In genomic region chr19:6706633-6706958, GRCh38 we compare ENCODE assay signal across 23 cellular contexts. TPM values are rescaled to one million over a fixed set of nuclear protein-coding genes. Genes with fewer than 3 reads are reported as not detected.
"Had no signal": no experiment of that assay in that cellular context is flagged by ENCODE, and none has a peak within 500 bp of the region (broad histone marks: within the 10 kb centered on the region; RNA-seq: fewer than 3 reads in every experiment).

No MANE protein-coding gene starts in this region.

- H3K27ac ChIP-seq: breast epithelium had no signal

- H3K4me3 ChIP-seq: breast epithelium had no signal

- ATAC-seq: activated naive CD4-positive, alpha-beta T cell treated with anti-CD3 and anti-CD28 coated beads, Interleukin-2, amount 50 U/mL, for 72 hours; activated T-cell treated with anti-CD3 and anti-CD28 coated beads, Interleukin-2, amount 50 U/mL, for 4 hours; T-helper 17 cell; WTC11 had no signal

- H3K4me1 ChIP-seq: breast epithelium had no signal

- H3K4me3 Mint-ChIP-seq: activated T-cell treated with anti-CD3 and anti-CD28 coated beads, Interleukin-2, amount 50 U/mL, for 4 hours; T-helper 17 cell; WTC11 had no signal

- H3K36me3 Mint-ChIP-seq: activated naive CD4-positive, alpha-beta T cell treated with anti-CD3 and anti-CD28 coated beads, Interleukin-2, amount 50 U/mL, for 72 hours; WTC11 had no signal

- H3K9me3 Mint-ChIP-seq: activated naive CD4-positive, alpha-beta T cell treated with anti-CD3 and anti-CD28 coated beads, Interleukin-2, amount 50 U/mL, for 72 hours; activated T-cell treated with anti-CD3 and anti-CD28 coated beads, Interleukin-2, amount 50 U/mL, for 4 hours; WTC11 had no signal

- H3K9me3 ChIP-seq: breast epithelium had no signal

- H3K36me3 ChIP-seq: breast epithelium had no signal

- H3K27ac Mint-ChIP-seq: activated naive CD4-positive, alpha-beta T cell treated with anti-CD3 and anti-CD28 coated beads, Interleukin-2, amount 50 U/mL, for 72 hours; WTC11 had no signal

- DNase-seq: activated CD4-positive, alpha-beta T cell treated with anti-CD3 and anti-CD28 coated beads for 48 hours; activated CD4-positive, alpha-beta T cell treated with anti-CD3 and anti-CD28 coated beads, Interleukin-2, amount 50 U/mL, for 4 hours; activated CD4-positive, CD25-positive, alpha-beta regulatory T cell treated with anti-CD3 and anti-CD28 coated beads, Interleukin-2, amount 50 U/mL, for 72 hours; activated CD8-positive, alpha-beta memory T cell treated with anti-CD3 and anti-CD28 coated beads for 24 hours; activated effector memory CD4-positive, alpha-beta T cell treated with anti-CD3 and anti-CD28 coated beads, Interleukin-2, amount 50 U/mL, for 16 hours; activated naive CD4-positive, alpha-beta T cell treated with Interleukin-2 at 50 U/mL for 16 hours; activated T-cell treated with anti-CD3 and anti-CD28 coated beads, Interleukin-2, amount 50 U/mL, for 4 hours; amygdala; central memory CD4-positive, alpha-beta T cell; Kasumi-1; NCI-H1105 treated with DMSO at 0.1 percent for 48 hours; NCI-H1436 treated with DMSO at 0.1 percent for 48 hours; NCI-H187; NCI-H2081; NCI-H446; NCI-H524; SHP77 treated with DMSO at 0.1 percent for 48 hours; T-helper 17 cell; T-helper 9 cell had no signal

RNA-seq across cellular contexts. Expression of gene C3, which starts 13.9 kb away (rescaled TPM):
- total RNA-seq: SK-MEL-5 had no signal

RNA-seq across cellular contexts. Expression of gene TNFSF14, which starts 36.6 kb away (rescaled TPM):
- total RNA-seq: SK-MEL-5 had no signal
